32 cellular contexts compared by ENCODE assay signal in genomic region chr18:8427339-8427738, GRCh38.
"Had no signal": no experiment of that assay in that cellular context is flagged by ENCODE, and none has a peak within 500 bp of the region (broad histone marks: within the 10 kb centered on the region; RNA-seq: fewer than 3 reads in every experiment).

No MANE protein-coding gene starts in this region.

- H3K27me3 ChIP-seq: MG63 had no signal

- DNase-seq: Karpas-422, Kasumi-1, MG63, MM.1S, MV-4-11, NCI-H1048, NCI-H1092, NCI-H1092 treated with DMSO at 0.1 percent for 48 hours, NCI-H1105, NCI-H1105 treated with DMSO at 0.1 percent for 48 hours, NCI-H1436, NCI-H1436 treated with DMSO at 0.1 percent for 48 hours, NCI-H146, NCI-H1694, NCI-H1694 treated with DMSO at 0.1 percent for 48 hours, NCI-H187, NCI-H187 treated with DMSO at 0.1 percent for 48 hours, NCI-H1930, NCI-H2029, NCI-H2029 treated with DMSO at 0.1 percent for 48 hours, NCI-H2081, NCI-H2081 treated with DMSO at 0.1 percent for 48 hours, NCI-H2107, NCI-H2171, NCI-H2171 treated with DMSO at 0.1 percent for 48 hours, NCI-H2227 treated with DMSO at 0.1 percent for 48 hours, NCI-H226, NCI-H345, NCI-H446, NCI-H446 treated with DMSO at 0.1 percent for 48 hours, NCI-H510A, NCI-H510A treated with DMSO at 0.1 percent for 48 hours had no signal

- H3K4me3 ChIP-seq: MG63 had no signal

- H3K36me3 ChIP-seq: MG63 had no signal

- H3K9me3 ChIP-seq: MG63 had no signal
